Comparison of ENCODE assay signal across 2 cellular contexts in genomic region chr22:17562906-17563870, GRCh38.
TF ChIP-seq lines count a peak whose summit lies in the region.

A gene with protein sequence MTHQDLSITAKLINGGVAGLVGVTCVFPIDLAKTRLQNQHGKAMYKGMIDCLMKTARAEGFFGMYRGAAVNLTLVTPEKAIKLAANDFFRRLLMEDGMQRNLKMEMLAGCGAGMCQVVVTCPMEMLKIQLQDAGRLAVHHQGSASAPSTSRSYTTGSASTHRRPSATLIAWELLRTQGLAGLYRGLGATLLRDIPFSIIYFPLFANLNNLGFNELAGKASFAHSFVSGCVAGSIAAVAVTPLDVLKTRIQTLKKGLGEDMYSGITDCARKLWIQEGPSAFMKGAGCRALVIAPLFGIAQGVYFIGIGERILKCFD (plus strand): TSS chr22:17563498. CDS start chr22:17579945, 16,447 bp downstream.

TF ChIP-seq in SK-N-SH, 30 proteins besides CTCF, POLR2A, EP300 and RAD21 (continued from another document):
- no peak for TF ChIP-seq REST (IDR thresholded peaks at IDR 0.05; ENCODE audit: low read depth, low read length)
- TF ChIP-seq, protein P1, sequence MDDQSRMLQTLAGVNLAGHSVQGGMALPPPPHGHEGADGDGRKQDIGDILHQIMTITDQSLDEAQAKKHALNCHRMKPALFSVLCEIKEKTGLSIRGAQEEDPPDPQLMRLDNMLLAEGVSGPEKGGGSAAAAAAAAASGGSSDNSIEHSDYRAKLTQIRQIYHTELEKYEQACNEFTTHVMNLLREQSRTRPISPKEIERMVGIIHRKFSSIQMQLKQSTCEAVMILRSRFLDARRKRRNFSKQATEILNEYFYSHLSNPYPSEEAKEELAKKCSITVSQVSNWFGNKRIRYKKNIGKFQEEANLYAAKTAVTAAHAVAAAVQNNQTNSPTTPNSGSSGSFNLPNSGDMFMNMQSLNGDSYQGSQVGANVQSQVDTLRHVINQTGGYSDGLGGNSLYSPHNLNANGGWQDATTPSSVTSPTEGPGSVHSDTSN (IDR thresholded peaks at IDR 0.05), result no peak

TF ChIP-seq in SK-N-SH treated with all-trans-retinoic acid at 6 μM for 48 hours, 23 proteins besides CTCF, POLR2A, EP300 and RAD21 (continued from another document):
- TF ChIP-seq CSRNP3 (CRISPR knock-in tag; IDR thresholded peaks at IDR 0.05) (no peak), ZFP30 (CRISPR knock-in tag; IDR thresholded peaks at IDR 0.05) (no peak), SNAI2 (CRISPR knock-in tag; IDR thresholded peaks at IDR 0.05) (no peak), GLIS3 (CRISPR knock-in tag; IDR thresholded peaks at IDR 0.05) (no peak), ARNTL (CRISPR knock-in tag; IDR thresholded peaks at IDR 0.05; ENCODE audit: borderline replicate concordance, low read depth) (no peak), ZC3H10 (CRISPR knock-in tag; IDR thresholded peaks at IDR 0.05) (no peak), BACH2 (CRISPR knock-in tag; IDR thresholded peaks at IDR 0.05; ENCODE audit: borderline replicate concordance) (no peak), ZNF8 (CRISPR knock-in tag; IDR thresholded peaks at IDR 0.05) (no peak)
